In genomic region chr1:52602328-52603300, GRCh38 we compare ENCODE assay signal across 9 cellular contexts. TPM values are rescaled to one million over a fixed set of nuclear protein-coding genes. Genes with fewer than 3 reads are reported as not detected.
DNase-seq lines count a peak whose midpoint lies in the region; ATAC-seq and TF ChIP-seq lines count a peak whose summit lies in the region.
"Had no signal": no experiment of that assay in that cellular context is flagged by ENCODE, and none has a peak within 500 bp of the region (broad histone marks: within the 10 kb centered on the region; RNA-seq: fewer than 3 reads in every experiment).

Gene GPX7 (plus strand): TSS chr1:52602371. CDS start chr1:52602410, 39 bp downstream.

- no peak for TF ChIP-seq CTCF in Caco-2 (IDR thresholded peaks at IDR 0.05; ENCODE audit: insufficient read depth in 1 of 2, low read depth in 1 of 2, low read length in 1 of 2, severe bottlenecking in 1 of 2, unreplicated experiment in 1 of 2)

- peaks cover 7% of the 10 kb centered on the region for H3K4me1 Mint-ChIP-seq in Caco-2 (ENCODE audit: low read depth, unreplicated experiment)
- H3K4me1 Mint-ChIP-seq in activated CD8-positive, alpha-beta T cell treated with anti-CD3 and anti-CD28 coated beads, Interleukin-2, amount 10 ng/mL, durations not matched to agents 7 days and 5 days (ENCODE audit: low read depth), result peaks cover 31% of the 10 kb centered on the region
- peaks cover 44% of the 10 kb centered on the region for H3K4me1 Mint-ChIP-seq in memory B cell

- H3K4me3 ChIP-seq in Caco-2 (ENCODE audit: low read depth, low read length) (peak within 1 kb of the TSS; percentile 67), MG63 (peak within 1 kb of the TSS; percentile 45)

- no TSS peak for BruUV-seq in Caco-2 (replicated peaks; lab: Mats Ljungman, UMichigan)

- peak; percentile 79 for ATAC-seq in activated CD8-positive, alpha-beta T cell treated with anti-CD3 and anti-CD28 coated beads, Interleukin-2, amount 10 ng/mL, durations not matched to agents 7 days and 5 days
- ATAC-seq in memory B cell (ENCODE audit: low read depth) (peak; percentile 74), GM21529 (IDR thresholded peaks at IDR 0.05; ENCODE audit: unreplicated experiment) (no peak), HG02759 (IDR thresholded peaks at IDR 0.05; ENCODE audit: unreplicated experiment) (no peak)

- H3K4me3 Mint-ChIP-seq in Caco-2 (ENCODE audit: unreplicated experiment) (peak within 1 kb of the TSS; percentile 70), memory B cell (peak within 1 kb of the TSS; percentile 90)
- H3K4me3 Mint-ChIP-seq in activated CD8-positive, alpha-beta T cell treated with anti-CD3 and anti-CD28 coated beads, Interleukin-2, amount 10 ng/mL, durations not matched to agents 7 days and 5 days, result peak within 1 kb of the TSS; percentile 75

- H3K36me3 Mint-ChIP-seq in Caco-2 (ENCODE audit: insufficient read depth, unreplicated experiment), result peaks cover 11% of the 10 kb centered on the region
- H3K36me3 Mint-ChIP-seq in activated CD8-positive, alpha-beta T cell treated with anti-CD3 and anti-CD28 coated beads, Interleukin-2, amount 10 ng/mL, durations not matched to agents 7 days and 5 days (ENCODE audit: low read depth), result peaks cover 16% of the 10 kb centered on the region
- H3K36me3 Mint-ChIP-seq in memory B cell, result peaks cover 13% of the 10 kb centered on the region

- H3K9me3 Mint-ChIP-seq in Caco-2 (ENCODE audit: unreplicated experiment) (no peaks in the 10 kb centered on the region), memory B cell (no peaks in the 10 kb centered on the region)
- H3K9me3 Mint-ChIP-seq in activated CD8-positive, alpha-beta T cell treated with anti-CD3 and anti-CD28 coated beads, Interleukin-2, amount 10 ng/mL, durations not matched to agents 7 days and 5 days (ENCODE audit: insufficient read depth), result no peaks in the 10 kb centered on the region

- POLR2A ChIA-PET in Caco-2 (lab: Charles Lee), result interaction anchor here (0.5 kb wide), 1 partner anchor 54 kb away, joined by 3 read pairs; no protein-coding TSS in a partner anchor
- POLR2A ChIA-PET in activated CD8-positive, alpha-beta T cell treated with anti-CD3 and anti-CD28 coated beads, Interleukin-2, amount 10 ng/mL, durations not matched to agents 7 days and 5 days (lab: Charles Lee), result interaction anchor here (0.7 to 1.5 kb wide), 2 partner anchors 49 to 50 kb away, joined by 3 to 4 read pairs; partner anchors contain the start of gene TUT4

- no peak within 1 kb of the TSS for H3K27ac Mint-ChIP-seq in Caco-2 (ENCODE audit: unreplicated experiment)
- peak within 1 kb of the TSS; percentile 82 for H3K27ac Mint-ChIP-seq in activated CD8-positive, alpha-beta T cell treated with anti-CD3 and anti-CD28 coated beads, Interleukin-2, amount 10 ng/mL, durations not matched to agents 7 days and 5 days
- peak within 1 kb of the TSS; percentile 84 for H3K27ac Mint-ChIP-seq in memory B cell

- no peaks in the 10 kb centered on the region for H3K27me3 Mint-ChIP-seq in Caco-2 (ENCODE audit: insufficient read depth, unreplicated experiment)
- peaks cover 4% of the 10 kb centered on the region for H3K27me3 Mint-ChIP-seq in activated CD8-positive, alpha-beta T cell treated with anti-CD3 and anti-CD28 coated beads, Interleukin-2, amount 10 ng/mL, durations not matched to agents 7 days and 5 days (ENCODE audit: low read depth)
- no peaks in the 10 kb centered on the region for H3K27me3 Mint-ChIP-seq in memory B cell

- CTCF ChIA-PET in Caco-2 (lab: Charles Lee), result no interaction called here
- CTCF ChIA-PET in activated CD8-positive, alpha-beta T cell treated with anti-CD3 and anti-CD28 coated beads, Interleukin-2, amount 10 ng/mL, durations not matched to agents 7 days and 5 days (lab: Charles Lee), result interaction anchor here (1.7 to 1.9 kb wide), 2 partner anchors 34 to 63 kb away, joined by 4 to 5 read pairs; no protein-coding TSS in a partner anchor

- intact Hi-C loops in Caco-2 (cut with micrococcal nuclease; ENCODE audit: unreplicated experiment), result no loop called here

- H3K4me1 ChIP-seq in Caco-2, result no peaks in the 10 kb centered on the region; the same call in 1 of the 2 replicates

- no peaks in the 10 kb centered on the region; the same call in 1 of the 2 replicates for H3K27me3 ChIP-seq in Caco-2 (replicated peaks; ENCODE audit: control insufficient read depth, insufficient read depth, low read length)
- H3K27me3 ChIP-seq in MG63, result no peaks in the 10 kb centered on the region

- DNase-seq in Caco-2 (peak; percentile 36 to 43), MG63 (peak; percentile 38), memory B cell (ENCODE audit: low spot score in 2 of 2) (peak; percentile 22 to 51)
- DNase-seq in activated CD8-positive, alpha-beta T cell treated with anti-CD3 and anti-CD28 coated beads, Interleukin-2, amount 10 ng/mL, durations not matched to agents 7 days and 5 days, result peak; percentile 70
- peak; percentile 38 for DNase-seq in effector CD8-positive, alpha-beta T cell (lab: John Stamatoyannopoulos, UW)
- peak; percentile 28 to 32 (median 30) for DNase-seq in stimulated activated CD4-positive, alpha-beta T cell treated with anti-CD3 and anti-CD28 coated beads, TNF-alpha, amount 100 ng/mL, for 4 hours (ENCODE audit: low read depth in 3 of 3)

- no peaks in the 10 kb centered on the region; the same call in 1 of the 2 replicates for H3K36me3 ChIP-seq in Caco-2 (ENCODE audit: control insufficient read depth, insufficient read depth, low read length)
- H3K36me3 ChIP-seq in MG63, result no peaks in the 10 kb centered on the region

- H3K9me3 ChIP-seq in Caco-2 (no peaks in the 10 kb centered on the region), MG63 (no peaks in the 10 kb centered on the region)

RNA-seq across cellular contexts. Expression of gene GPX7, which starts in this region (rescaled TPM):
- 19.4 and 21.7 TPM in 2 replicates for total RNA-seq in Caco-2 (2022)
- total RNA-seq in MG63 (2014; rRNA removed; shearing (Covaris generic); ENCODE audit: low replicate concordance), result 21.2 and 22.5 TPM in 2 replicates
- total RNA-seq in activated CD8-positive, alpha-beta T cell treated with anti-CD3 and anti-CD28 coated beads, Interleukin-2, amount 10 ng/mL, durations not matched to agents 7 days and 5 days, result 10 to 100 TPM; 10.0 to 10.4 TPM
- total RNA-seq: HT1080 had no signal

Comparison
In these comparisons a context has a peak if more than half of its experiments do, and no peak if none do; other contexts are left out.
1. ATAC-seq: peak in activated CD8-positive, alpha-beta T cell treated with anti-CD3 and anti-CD28 coated beads, Interleukin-2, amount 10 ng/mL, durations not matched to agents 7 days and 5 days (single experiment) and memory B cell (single experiment); none in GM21529 (single experiment) and HG02759 (single experiment).
2. Peak in every context shown above with its lines, with median percentiles within 50 percentile points of each other: DNase-seq and H3K4me3 Mint-ChIP-seq.